8 cellular contexts compared by ENCODE assay signal in the genomic region with DNA sequence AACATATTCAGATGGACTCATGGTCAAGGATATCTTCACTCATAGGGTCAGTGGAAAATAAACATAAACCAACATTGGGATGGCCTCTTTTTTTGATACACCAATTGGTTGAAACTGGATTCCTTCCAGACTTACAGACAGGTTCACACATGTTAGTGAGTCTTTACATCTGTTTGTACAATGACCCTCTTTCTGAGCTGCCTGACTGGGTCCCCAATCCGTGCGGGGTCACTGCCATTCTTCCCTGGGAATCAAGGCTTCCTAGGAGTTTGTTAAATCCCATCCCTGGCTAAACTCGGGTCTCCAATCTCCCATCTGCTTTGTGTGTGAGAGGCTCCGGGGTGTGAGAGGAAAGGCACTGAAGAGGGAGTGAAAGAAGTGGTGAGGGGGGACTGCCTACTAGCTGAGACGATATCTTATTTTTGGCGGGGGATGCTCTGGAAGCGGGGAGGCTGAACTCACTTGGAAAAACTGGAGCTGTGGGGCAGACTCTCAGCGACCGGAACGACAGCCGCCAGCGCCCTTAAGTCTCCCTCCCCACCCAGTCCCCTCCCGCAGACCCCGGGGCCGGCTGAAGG. TPM values are rescaled to one million over a fixed set of nuclear protein-coding genes. Genes with fewer than 3 reads are reported as not detected.
DNase-seq lines count a peak whose midpoint lies in the region; ATAC-seq, FAIRE-seq and TF ChIP-seq lines count a peak whose summit lies in the region.

No MANE protein-coding gene starts in this region.

- POLR2A ChIA-PET in PC-3 (lab: Charles Lee; ENCODE audit: unreplicated experiment) = interaction anchor here (1.1 kb wide), 1 partner anchor 32 kb away, joined by 4 read pairs; no protein-coding TSS in a partner anchor
- POLR2A ChIA-PET in H1 (lab: Charles Lee; ENCODE audit: partially characterized antibody) = interaction anchor here (1.0 to 2.1 kb wide), 6 partner anchors 10 to 133 kb away, joined by 3 to 5 read pairs (median 3); a partner anchor contains a TSS

- H2AFZ ChIP-seq in PC-3 (ENCODE audit: low read length) (peak overlapping the region; percentile 99), H1 (ENCODE audit: low read length) (peak overlapping the region; percentile 86)

- H3K27ac Mint-ChIP-seq in natural killer cell = peak overlapping the region; percentile 92

- H3K4me2 ChIP-seq in PC-3 (ENCODE audit: low read length) (peak overlapping the region; percentile 92), H1 (ENCODE audit: insufficient read depth in 1 of 2, low read depth in 2 of 2, low read length in 2 of 2) (peak overlapping the region; percentile 70 to 80)

- 0 out of 2 replicates have a peak overlapping the region, but pooled peaks have one; percentile 4 for H2BK5ac ChIP-seq in H1 (ENCODE audit: low read depth, low read length)

- H4K5ac ChIP-seq in H1 (ENCODE audit: insufficient read length, low read depth, low read length) = peak overlapping the region; percentile 89

- H3K4me1 ChIP-seq in PC-3 (ENCODE audit: insufficient read depth, low read length) = peaks cover 18% of the 10 kb centered on the region
- H3K4me1 ChIP-seq in H1 (replicated peaks in 1 of 4; ENCODE audit: control insufficient read depth in 3 of 4, insufficient read depth in 4 of 4, low read length in 3 of 4) = peaks cover 0 to 6% (median 1%) of the 10 kb centered on the region in 4 experiments; a peak in 4 of 7 replicates

- H3K27me3 ChIP-seq in PC-3 (ENCODE audit: low read length) (no peaks in the 10 kb centered on the region), H1 (replicated peaks in 1 of 4; ENCODE audit: control insufficient read depth in 3 of 4, extremely low read depth in 1 of 4, insufficient read depth in 3 of 4, low read length in 3 of 4) (no peaks in the 10 kb centered on the region)

- no peak overlapping the region for H2AK5ac ChIP-seq in H1 (ENCODE audit: low read depth, low read length)

- H3K23ac ChIP-seq in H1 (ENCODE audit: insufficient read length) = no peak overlapping the region

- TF ChIP-seq POLR2A in H1 (IDR thresholded peaks at IDR 0.05; ENCODE audit: control extremely low read depth in 1 of 2, low read depth in 2 of 2, low read length in 2 of 2) = no peak

- H4K20me1 ChIP-seq in PC-3 (ENCODE audit: low read length) (no peaks in the 10 kb centered on the region), H1 (replicated peaks in 1 of 2; ENCODE audit: control insufficient read depth in 1 of 2, insufficient read depth in 2 of 2, low read length in 2 of 2) (no peaks in the 10 kb centered on the region)

- no peak for TF ChIP-seq RAD21 in H1 (IDR thresholded peaks at IDR 0.05 in 1 of 2, conservative IDR thresholded peaks at IDR 0.05 in 1 of 2; ENCODE audit: low read depth in 2 of 2, low read length in 2 of 2)

- H2BK12ac ChIP-seq in H1 (ENCODE audit: low read depth, low read length) = no peak overlapping the region

- peaks cover under 1 to 1% of the 10 kb centered on the region in 2 donors for H3K9me3 Mint-ChIP-seq in natural killer cell

- H3K23me2 ChIP-seq in H1 (ENCODE audit: low read depth, low read length) = peaks cover 6% of the 10 kb centered on the region

- H3K9ac ChIP-seq in PC-3 (ENCODE audit: low read length) (peak overlapping the region; percentile 84), H1 (replicated peaks in 1 of 4; ENCODE audit: extremely low read depth in 1 of 4, low read depth in 3 of 4, low read length in 3 of 4) (peak overlapping the region; percentile 61 to 80 (median 76))

- DNase-seq in NCI-H524 treated with DMSO at 0.1 percent for 48 hours (lab: John Stamatoyannopoulos, UW) = peak; percentile 26
- DNase-seq in NCI-H524 (lab: John Stamatoyannopoulos, UW) = no peak
- DNase-seq in PC-3 = no peak
- DNase-seq in H1 (ENCODE audit: low read depth in 1 of 2, low spot score in 2 of 2) = no peak
- DNase-seq in natural killer cell = no peak
- DNase-seq in iPS-NIHi11 (ENCODE audit: low spot score) = no peak
- DNase-seq in posterior vena cava (ENCODE audit: low spot score) = no peak

- TSS peak; percentile 71 for BruUV-seq in PC-3 (replicated peaks; lab: Mats Ljungman, UMichigan)

- H2BK120ac ChIP-seq in H1 (replicated peaks; ENCODE audit: low read depth, low read length) = peak overlapping the region; percentile 57

- no peaks in the 10 kb centered on the region for H3K9me2 ChIP-seq in PC-3 (replicated peaks; ENCODE audit: low read length)

- CTCF ChIA-PET in PC-3 (lab: Charles Lee) = interaction anchor here (0.9 to 1.1 kb wide), 2 partner anchors 41 to 87 kb away, joined by 4 read pairs; no protein-coding TSS in a partner anchor
- CTCF ChIA-PET in H1 (lab: Charles Lee; ENCODE audit: partially characterized antibody) = interaction anchor here (0.6 to 1.7 kb wide), 14 partner anchors 20 to 973 kb away, joined by 3 to 7 read pairs (median 3); a partner anchor contains a TSS

- H3K79me2 ChIP-seq in PC-3 (ENCODE audit: low read length) (peaks cover 20% of the 10 kb centered on the region), H1 (ENCODE audit: control insufficient read depth in 1 of 2, insufficient read depth in 2 of 2, low read length in 2 of 2) (peaks cover 0 to 23% of the 10 kb centered on the region in 2 experiments; a peak in 2 of 4 replicates)

- H3K27ac ChIP-seq in PC-3 (ENCODE audit: low read length) = no peak overlapping the region
- peak overlapping the region; percentile 67; the same call in 1 of the 2 replicates for H3K27ac ChIP-seq in H1 (ENCODE audit: low read depth, low read length)

- H3K4ac ChIP-seq in H1 (replicated peaks; ENCODE audit: insufficient read length, low read depth, low read length) = no peak overlapping the region

- no peak overlapping the region for H2BK15ac ChIP-seq in H1 (ENCODE audit: low read length)

- H3K9me3 ChIP-seq in PC-3 (ENCODE audit: low read length) (no peaks in the 10 kb centered on the region), H1 (ENCODE audit: insufficient read depth in 2 of 2, low read depth in 1 of 2, low read length in 1 of 2) (no peaks in the 10 kb centered on the region)

- peaks cover 4% of the 10 kb centered on the region for H3K36me3 Mint-ChIP-seq in natural killer cell

- H3K36me3 ChIP-seq in PC-3 (ENCODE audit: low read depth, low read length) (peaks cover 4% of the 10 kb centered on the region; the same call in 1 of the 2 replicates), H1 (ENCODE audit: control insufficient read depth in 2 of 4, insufficient read depth in 4 of 4, low read length in 3 of 4) (peaks cover 0 to 14% (median 6%) of the 10 kb centered on the region in 4 experiments; a peak in 5 of 8 replicates)

- no peak overlapping the region for H2BK20ac ChIP-seq in H1 (ENCODE audit: low read length)

- H3K79me1 ChIP-seq in H1 (ENCODE audit: low read depth, low read length) = no peaks in the 10 kb centered on the region

- H3K27me3 Mint-ChIP-seq in natural killer cell (ENCODE audit: low read depth in 2 of 2) = peaks cover 2 to 4% of the 10 kb centered on the region in 2 donors

- peak overlapping the region; percentile 41 for H4K91ac ChIP-seq in H1 (replicated peaks; ENCODE audit: insufficient read length, low read length)

- 5% methylated on average over 15 of the region's 15 CpGs; no CpG with 5 or more reads in 1 of the 2 experiments for WGBS in H1 (ENCODE audit: extremely low coverage in 1 of 2, insufficient coverage in 1 of 2, insufficient read length in 1 of 2, insufficient replicate concordance in 2 of 2, low coverage in 1 of 2, low lambda C conversion rate in 2 of 2, missing lambda C conversion rate in 1 of 2), 2 experiments

- intact Hi-C loops in PC-3 (cut with micrococcal nuclease) (loop anchor here (5.0 to 10.0 kb wide), 2 partner anchors 35 to 132 kb away; a partner anchor contains a TSS), natural killer cell (cut with micrococcal nuclease) (loop anchor here (1.0 to 10.0 kb wide), 3 partner anchors 58 to 133 kb away; a partner anchor contains a TSS), posterior vena cava (cut with DNase I) (no loop called here)

- peak overlapping the region; percentile 80; the same call in 1 of the 2 replicates for H3K18ac ChIP-seq in H1 (ENCODE audit: extremely low read depth, low read length)

- H3K56ac ChIP-seq in H1 (replicated peaks; ENCODE audit: insufficient read length, low read depth, low read length) = peak overlapping the region; percentile 43

- peaks cover 22% of the 10 kb centered on the region in 2 donors for H3K4me1 Mint-ChIP-seq in natural killer cell

- H3K4me3 Mint-ChIP-seq in natural killer cell = peak overlapping the region; percentile 100

- no peak for FAIRE-seq in H1 (lab: Jason Lieb, UNC)

- TF ChIP-seq CTCF in PC-3 (conservative IDR thresholded peaks at IDR 0.05; ENCODE audit: low read depth, low read length) = no peak
- no peak for TF ChIP-seq CTCF in H1 (IDR thresholded peaks at IDR 0.05; ENCODE audit: control extremely low read depth in 1 of 3, insufficient read depth in 1 of 3, low read depth in 1 of 3, low read length in 3 of 3)
- no peak for TF ChIP-seq CTCF in natural killer cell (IDR thresholded peaks at IDR 0.05)

- peak overlapping the region; percentile 96 for H3K4me3 ChIP-seq in PC-3 (ENCODE audit: low read length)
- peak overlapping the region; percentile 84 to 98 (median 90) for H3K4me3 ChIP-seq in H1 (ENCODE audit: extremely low read depth in 1 of 4, insufficient read depth in 2 of 4, low read depth in 3 of 4, low read length in 4 of 4)

- peak overlapping the region; percentile 80 for H4K8ac ChIP-seq in H1 (ENCODE audit: extremely low read depth, insufficient read depth, low read length)

- TF ChIP-seq EP300 in H1 (IDR thresholded peaks at IDR 0.05; ENCODE audit: borderline replicate concordance in 1 of 2, low read depth in 2 of 2, low read length in 2 of 2) = no peak

- peak; percentile 44 for ATAC-seq in HG02840 (IDR thresholded peaks at IDR 0.05; ENCODE audit: low FRiP score, unreplicated experiment)
- peak; percentile 47 for ATAC-seq in PC-3
- no peak for ATAC-seq in natural killer cell

- H3F3A ChIP-seq in PC-3 (ENCODE audit: low read length, unreplicated experiment) = no peaks in the 10 kb centered on the region

- no peak overlapping the region for H3K14ac ChIP-seq in H1 (ENCODE audit: insufficient read length)

RNA-seq across cellular contexts. Expression of a gene that starts 0.5 kb away (rescaled TPM):
- total RNA-seq in PC-3 (2014; rRNA removed) = not detected in 2 replicates
- total RNA-seq in H1 (2021; fragmentation: NEBNext Ultra II Directional; extraction: Animal tissue kit (Norgen Biotek cat#: 25700)) = not detected in 2 replicates
- not detected in 2 replicates for polyA plus RNA-seq in H1 (2011; rRNA removed)
- not detected for polyA plus RNA-seq in H1 (2011; cell fraction: cytosol; rRNA removed)
- polyA plus RNA-seq in H1 (2011; cell fraction: nucleus; rRNA removed) = not detected
- polyA plus RNA-seq in H1 (2012, experiment 1 of 2) = not detected in 4 replicates
- polyA plus RNA-seq in H1 (2012, experiment 2 of 2) = not detected
- 0.04 TPM for polyA plus RNA-seq in H1 (2013, experiment 1 of 2)
- polyA plus RNA-seq in H1 (2013, experiment 2 of 2) = not detected
- not detected in 2 replicates for polyA minus RNA-seq in H1 (2011; rRNA and poly(A)+ RNA removed)
- polyA minus RNA-seq in H1 (2011; cell fraction: cytosol; rRNA and poly(A)+ RNA removed) = not detected
- polyA minus RNA-seq in H1 (2011; cell fraction: nucleus; rRNA and poly(A)+ RNA removed) = not detected
- total RNA-seq in natural killer cell = not detected
- not detected for total RNA-seq in posterior vena cava

RNA-seq across cellular contexts. Expression of a gene that starts 0.5 kb away (rescaled TPM):
- total RNA-seq in PC-3 (2014; rRNA removed) (5.1 and 10.5 TPM in 2 replicates), natural killer cell (1 to 10 TPM; 1.8 to 3.2 (median 2.0) TPM), posterior vena cava (1 to 10 TPM; 2.2 to 2.4 TPM)
- 28.8 and 30.9 TPM in 2 replicates for total RNA-seq in H1 (2021; fragmentation: NEBNext Ultra II Directional; extraction: Animal tissue kit (Norgen Biotek cat#: 25700))
- 4.1 and 6.7 TPM in 2 replicates for polyA plus RNA-seq in H1 (2011; rRNA removed)
- polyA plus RNA-seq in H1 (2011; cell fraction: cytosol; rRNA removed) = 6.6 TPM
- 4.1 TPM for polyA plus RNA-seq in H1 (2011; cell fraction: nucleus; rRNA removed)
- polyA plus RNA-seq in H1 (2012, experiment 1 of 2) = 5.0 to 11.8 TPM (median 7.6 TPM) in 4 replicates
- polyA plus RNA-seq in H1 (2012, experiment 2 of 2) = 0.59 TPM
- polyA plus RNA-seq in H1 (2013, experiment 1 of 2) = 14.5 TPM
- polyA plus RNA-seq in H1 (2013, experiment 2 of 2) = 12.6 TPM
- 8.5 and 12.6 TPM in 2 replicates for polyA minus RNA-seq in H1 (2011; rRNA and poly(A)+ RNA removed)
- 15.4 TPM for polyA minus RNA-seq in H1 (2011; cell fraction: cytosol; rRNA and poly(A)+ RNA removed)
- 28.2 TPM for polyA minus RNA-seq in H1 (2011; cell fraction: nucleus; rRNA and poly(A)+ RNA removed)

Comparison
In these comparisons a context has a peak if more than half of its experiments do, and no peak if none do; other contexts are left out.
1. ATAC-seq: peak in HG02840 (single experiment) and PC-3 (single experiment); none in natural killer cell (0 of 3).
2. intact Hi-C loops: an anchor here in PC-3 (5.0 to 10.0 kb wide) and natural killer cell (1.0 to 10.0 kb wide); none called in posterior vena cava.